Comparison of ENCODE assay signal across 19 cellular contexts in the genomic region with DNA sequence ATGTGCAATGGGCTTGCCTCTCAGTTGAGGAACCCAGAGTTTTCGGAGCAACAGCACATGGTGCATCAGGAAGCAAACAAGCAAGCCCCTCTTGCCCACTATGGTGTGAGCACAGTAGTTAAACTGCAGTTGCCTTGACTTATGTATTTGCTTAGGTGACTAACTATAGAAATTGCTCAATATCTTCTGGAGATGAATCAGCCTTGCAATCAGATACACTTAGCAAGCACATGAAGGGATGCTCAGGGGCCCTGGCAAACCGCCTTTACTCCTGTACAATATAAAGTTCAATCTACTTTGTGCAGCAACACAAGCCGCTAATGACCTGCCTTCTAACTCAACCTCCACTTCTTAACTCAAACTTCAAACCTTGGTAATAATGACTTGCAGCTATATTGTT.
DNase-seq lines count a peak whose midpoint lies in the region; ATAC-seq, FAIRE-seq and TF ChIP-seq lines count a peak whose summit lies in the region.
"Had no signal": no experiment of that assay in that cellular context is flagged by ENCODE, and none has a peak within 500 bp of the region (broad histone marks: within the 10 kb centered on the region; RNA-seq: fewer than 3 reads in every experiment).

No MANE protein-coding gene starts in this region.

- H2AFZ ChIP-seq in keratinocyte (ENCODE audit: control insufficient read depth, low read length) = no peak overlapping the region

- no peaks in the 10 kb centered on the region for H4K20me1 ChIP-seq in keratinocyte (ENCODE audit: control insufficient read depth, extremely low read depth, insufficient read depth, low read length)

- DNase-seq in EL (peak; percentile 73), MG63 (peak; percentile 24), astrocyte of the cerebellum (ENCODE audit: low read depth) (peak; percentile 6), keratinocyte (ENCODE audit: low read depth, low spot score) (peak; percentile 1), left lung (no peak), ovary (no peak)
- DNase-seq: activated CD8-positive, alpha-beta memory T cell treated with anti-CD3 and anti-CD28 coated beads for 24 hours; activated naive CD4-positive, alpha-beta T cell treated with Interleukin-2 at 50 U/mL for 16 hours; CD8-positive, alpha-beta T cell; kidney; NCI-H1436 treated with DMSO at 0.1 percent for 48 hours; NCI-H524; retina; Right ventricle myocardium superior; stimulated activated naive CD8-positive, alpha-beta T cell treated with anti-CD3 and anti-CD28 coated beads, Interleukin-15, amount 100 ng/mL, for 72 hours had no signal

- no peak overlapping the region for H3K9ac ChIP-seq in keratinocyte (ENCODE audit: control insufficient read depth, extremely low read depth, insufficient read depth, low read length)

- in situ Hi-C loops in astrocyte of the cerebellum (cut with HindIII; ENCODE audit: low sequenced_read_pairs) = no loop called here

- H3K4me2 ChIP-seq in keratinocyte (ENCODE audit: control insufficient read depth, extremely low read depth, insufficient read depth, low read depth, low read length) = no peak overlapping the region

- H3K4me1 ChIP-seq in keratinocyte (ENCODE audit: control insufficient read depth, extremely low read depth, insufficient read depth, low read length) = no peaks in the 10 kb centered on the region
- no peaks in the 10 kb centered on the region for H3K4me1 ChIP-seq in left lung
- no peaks in the 10 kb centered on the region for H3K4me1 ChIP-seq in ovary (ENCODE audit: insufficient read depth)
- H3K4me1 ChIP-seq: gastroesophageal sphincter had no signal

- ATAC-seq in left lung (no peak), GM21515 (IDR thresholded peaks at IDR 0.05; ENCODE audit: unreplicated experiment) (no peak), HG03378 (IDR thresholded peaks at IDR 0.05; ENCODE audit: unreplicated experiment) (no peak)
- ATAC-seq: CD8-positive, alpha-beta T cell; gastroesophageal sphincter; stimulated activated naive CD8-positive, alpha-beta T cell treated with anti-CD3 and anti-CD28 coated beads, Interleukin-15, amount 100 ng/mL, for 72 hours had no signal

- H3K36me3 ChIP-seq in MG63 = no peaks in the 10 kb centered on the region
- no peaks in the 10 kb centered on the region for H3K36me3 ChIP-seq in keratinocyte (ENCODE audit: control insufficient read depth in 2 of 2, extremely low read depth in 1 of 2, insufficient read depth in 2 of 2, low read length in 2 of 2)
- no peaks in the 10 kb centered on the region for H3K36me3 ChIP-seq in left lung
- no peaks in the 10 kb centered on the region for H3K36me3 ChIP-seq in ovary
- H3K36me3 ChIP-seq: gastroesophageal sphincter had no signal

- H3K9me1 ChIP-seq in keratinocyte (ENCODE audit: control insufficient read depth, extremely low read depth, insufficient read depth, low read length) = no peaks in the 10 kb centered on the region

- no peak for TF ChIP-seq EP300 in ovary (IDR thresholded peaks at IDR 0.05)

- dilution Hi-C loops in keratinocyte (cut with MboI; ENCODE audit: extremely low pct_ligation_motif_present, low sequenced_read_pairs) = no loop called here

- no peak overlapping the region for H3K27ac ChIP-seq in keratinocyte (ENCODE audit: control insufficient read depth, insufficient read depth, low read length)
- H3K27ac ChIP-seq in left lung = no peak overlapping the region
- no peak overlapping the region for H3K27ac ChIP-seq in ovary
- H3K27ac ChIP-seq: gastroesophageal sphincter had no signal

- TF ChIP-seq CTCF in astrocyte of the cerebellum (IDR thresholded peaks at IDR 0.05; ENCODE audit: low read depth, low read length, missing control alignments) = no peak
- no peak for TF ChIP-seq CTCF in keratinocyte (optimal IDR thresholded peaks at IDR 0.05 in 1 of 3, IDR thresholded peaks at IDR 0.05 in 1 of 3, conservative IDR thresholded peaks at IDR 0.05 in 1 of 3; ENCODE audit: extremely low read depth in 1 of 3, insufficient read depth in 2 of 3, low read length in 3 of 3)
- TF ChIP-seq CTCF in left lung (IDR thresholded peaks at IDR 0.05) = no peak
- TF ChIP-seq CTCF in ovary (IDR thresholded peaks at IDR 0.05) = no peak

- intact Hi-C loops in left lung (cut with DNase I) (no loop called here), ovary (cut with DNase I) (no loop called here)

- no peaks in the 10 kb centered on the region for H3K27me3 ChIP-seq in MG63
- no peaks in the 10 kb centered on the region for H3K27me3 ChIP-seq in keratinocyte (ENCODE audit: control insufficient read depth, extremely low read depth, insufficient read depth, low read length)
- H3K27me3 ChIP-seq in left lung = no peaks in the 10 kb centered on the region
- H3K27me3 ChIP-seq in ovary = no peaks in the 10 kb centered on the region
- H3K27me3 ChIP-seq: gastroesophageal sphincter had no signal

- TF ChIP-seq POLR2A in ovary (IDR thresholded peaks at IDR 0.05) = no peak

- no peak overlapping the region for H3K4me3 ChIP-seq in MG63
- no peak overlapping the region for H3K4me3 ChIP-seq in astrocyte of the cerebellum (ENCODE audit: low read depth, low read length)
- no peak overlapping the region for H3K4me3 ChIP-seq in keratinocyte (ENCODE audit: control insufficient read depth in 2 of 3, extremely low read depth in 1 of 3, insufficient read depth in 2 of 3, low read depth in 1 of 3, low read length in 3 of 3)
- H3K4me3 ChIP-seq in left lung = no peak overlapping the region
- H3K4me3 ChIP-seq in ovary = no peak overlapping the region
- H3K4me3 ChIP-seq: gastroesophageal sphincter had no signal

- WGBS in ovary, 3 donors = 88 to 94% (median 92%) methylated on average over 3 of the region's 3 CpGs

- H3K9me3 ChIP-seq in MG63 (no peaks in the 10 kb centered on the region), keratinocyte (ENCODE audit: control insufficient read depth, low read depth, low read length) (no peaks in the 10 kb centered on the region), left lung (peaks cover 0 to 4% of the 10 kb centered on the region in 2 donors), ovary (no peaks in the 10 kb centered on the region)
- H3K9me3 ChIP-seq: gastroesophageal sphincter had no signal

- no peaks in the 10 kb centered on the region for H3K79me2 ChIP-seq in keratinocyte (ENCODE audit: control insufficient read depth, insufficient read depth, low read length)

- FAIRE-seq in keratinocyte (lab: Jason Lieb, UNC) = peak; percentile 52
- FAIRE-seq: colon, kidney had no signal

Comparison
In these comparisons a context has a peak if more than half of its experiments do, and no peak if none do; other contexts are left out.
1. DNase-seq: peak in EL (single experiment), MG63 (single experiment), astrocyte of the cerebellum (single experiment) and keratinocyte (single experiment); none in left lung (0 of 2) and ovary (0 of 5).